Comparison of ENCODE assay signal across 1 cellular context in genomic region chr17:42345396-42346078, GRCh38.
TF ChIP-seq lines count a peak whose summit lies in the region.

No MANE protein-coding gene starts in this region.

TF ChIP-seq in GM23338, 12 proteins besides CTCF, POLR2A, EP300 and RAD21 (continued from another document):
- TF ChIP-seq ZNF462 (CRISPR knock-in tag; IDR thresholded peaks at IDR 0.05) (no peak), CREB1 (CRISPR knock-in tag; IDR thresholded peaks at IDR 0.05; ENCODE audit: low read depth) (no peak), STAT1 (IDR thresholded peaks at IDR 0.05; ENCODE audit: unreplicated experiment) (no peak), JUNB (IDR thresholded peaks at IDR 0.05; ENCODE audit: unreplicated experiment) (no peak), EZH2phosphoT487 (IDR thresholded peaks at IDR 0.05; ENCODE audit: unreplicated experiment) (no peak), NANOG (IDR thresholded peaks at IDR 0.05; ENCODE audit: borderline replicate concordance) (no peak), ZNF114 (CRISPR knock-in tag; IDR thresholded peaks at IDR 0.05) (no peak), ETS1 (IDR thresholded peaks at IDR 0.05) (no peak), POLR2AphosphoS5 (IDR thresholded peaks at IDR 0.05; ENCODE audit: low read depth) (no peak)
TF ChIP-seq in GM23338: peak in this region for 0.
